Comparison of ENCODE assay signal across 1 cellular context in genomic region chr10:99525897-99526296, GRCh38.
A peak's percentile ranks its signal among the peaks of the same experiment; 100 is the strongest.
TF ChIP-seq lines count a peak whose summit lies in the region.

No MANE protein-coding gene starts in this region.

TF ChIP-seq in HEK293, 187 proteins besides CTCF, POLR2A, EP300 and RAD21 (continued from another document):
- TF ChIP-seq PRDM4 (tag by site-specific recombination; IDR thresholded peaks at IDR 0.05) (peak; percentile 57; the same call in 1 of the 2 replicates), ZNF423 (tag by site-specific recombination; IDR thresholded peaks at IDR 0.05) (no peak), ZNF580 (tag by site-specific recombination; IDR thresholded peaks at IDR 0.05) (no peak), ZNF426 (tag by site-specific recombination; IDR thresholded peaks at IDR 0.05) (no peak), ZBTB1 (tag by site-specific recombination; IDR thresholded peaks at IDR 0.05) (no peak), ZNF639 (tag by site-specific recombination; IDR thresholded peaks at IDR 0.05) (no peak), YY1 (tag by site-specific recombination; IDR thresholded peaks at IDR 0.05) (no peak)
